ENCODE assay signal across 9 cellular contexts in the genomic region with DNA sequence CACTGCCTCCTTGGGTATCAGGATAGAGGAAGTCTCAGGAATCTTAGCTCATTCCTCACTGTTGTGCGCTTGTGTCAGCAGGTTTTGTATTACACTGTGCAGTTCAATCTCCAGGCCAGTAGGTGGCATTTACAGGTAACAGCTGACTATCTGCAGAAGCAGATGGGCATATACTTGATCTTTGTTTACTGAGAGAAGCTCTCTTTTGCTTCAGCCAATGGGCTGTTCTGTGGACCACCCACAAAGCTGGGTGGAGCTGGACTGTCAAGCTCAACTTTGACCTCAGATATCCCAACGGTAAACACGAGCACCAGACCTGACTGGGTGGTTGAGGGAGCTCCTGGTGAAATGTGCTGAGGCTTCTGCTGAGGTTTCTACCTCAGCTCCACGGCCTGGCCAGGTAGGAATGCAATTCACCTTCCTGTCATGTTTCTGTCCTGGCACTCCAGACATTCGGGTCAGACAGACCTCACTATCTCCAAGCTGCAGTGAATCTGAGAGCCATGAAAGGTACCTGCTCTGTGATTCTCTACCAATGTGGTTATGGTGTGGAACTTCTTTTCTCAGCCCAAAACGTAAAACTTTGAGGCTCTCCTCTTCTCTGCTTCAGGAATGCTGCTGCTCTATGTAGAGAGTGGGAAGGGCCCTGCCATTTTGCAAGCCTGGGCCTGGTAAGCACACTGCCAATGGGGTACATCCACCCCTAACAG.
DNase-seq lines count a peak whose midpoint lies in the region; ATAC-seq, FAIRE-seq and TF ChIP-seq lines count a peak whose summit lies in the region.
"Had no signal": no experiment of that assay in that cellular context is flagged by ENCODE, and none has a peak within 500 bp of the region (broad histone marks: within the 10 kb centered on the region; RNA-seq: fewer than 3 reads in every experiment).

No MANE protein-coding gene starts in this region.

- H3K36me3 ChIP-seq in PC-9 (ENCODE audit: low read depth) (0 out of 2 replicates have a peak, but pooled peaks cover 8% of the 10 kb centered on the region), H1 (ENCODE audit: control insufficient read depth in 2 of 4, insufficient read depth in 4 of 4, low read length in 3 of 4) (no peaks in the 10 kb centered on the region; a peak in 1 of 8 replicates)

- no peak overlapping the region for H2AFZ ChIP-seq in PC-9
- H2AFZ ChIP-seq in H1 (ENCODE audit: low read length), result 0 out of 2 replicates have a peak overlapping the region, but pooled peaks have one; percentile 52

- H3K56ac ChIP-seq in H1 (replicated peaks; ENCODE audit: insufficient read length, low read depth, low read length), result no peak overlapping the region

- H2BK15ac ChIP-seq in H1 (ENCODE audit: low read length), result no peak overlapping the region

- peak; percentile 94 for ATAC-seq in GM19438 (IDR thresholded peaks at IDR 0.05; ENCODE audit: low read depth, unreplicated experiment)
- ATAC-seq in HG03354 (IDR thresholded peaks at IDR 0.05; ENCODE audit: poor library complexity, severe bottlenecking, unreplicated experiment), result peak; percentile 97

- no peaks in the 10 kb centered on the region for H3K79me1 ChIP-seq in H1 (ENCODE audit: low read depth, low read length)

- no peak overlapping the region for H3K14ac ChIP-seq in H1 (ENCODE audit: insufficient read length)

- WGBS in H1 (ENCODE audit: extremely low coverage in 1 of 2, insufficient coverage in 1 of 2, insufficient read length in 1 of 2, insufficient replicate concordance in 2 of 2, low coverage in 1 of 2, low lambda C conversion rate in 2 of 2, missing lambda C conversion rate in 1 of 2), 2 experiments, result 82% methylated on average over 6 of the region's 6 CpGs; no CpG with 5 or more reads in 1 of the 2 experiments

- no peak overlapping the region for H2BK12ac ChIP-seq in H1 (ENCODE audit: low read depth, low read length)

- no peak overlapping the region for H3K4me3 ChIP-seq in PC-9
- no peak overlapping the region for H3K4me3 ChIP-seq in H1 (ENCODE audit: extremely low read depth in 1 of 4, insufficient read depth in 2 of 4, low read depth in 3 of 4, low read length in 4 of 4)

- H3K4me1 ChIP-seq in PC-9 (replicated peaks; ENCODE audit: insufficient read depth) (no peaks in the 10 kb centered on the region), H1 (replicated peaks in 1 of 4; ENCODE audit: control insufficient read depth in 3 of 4, insufficient read depth in 4 of 4, low read length in 3 of 4) (no peaks in the 10 kb centered on the region; a peak in 2 of 7 replicates)

- H2BK5ac ChIP-seq in H1 (ENCODE audit: low read depth, low read length), result peak overlapping the region; percentile 32; the same call in 1 of the 2 replicates

- no peaks in the 10 kb centered on the region for H4K20me1 ChIP-seq in PC-9 (ENCODE audit: insufficient read depth)
- H4K20me1 ChIP-seq in H1 (replicated peaks in 1 of 2; ENCODE audit: control insufficient read depth in 1 of 2, insufficient read depth in 2 of 2, low read length in 2 of 2), result no peaks in the 10 kb centered on the region

- H3K9me2 ChIP-seq in PC-9 (ENCODE audit: insufficient read depth), result no peaks in the 10 kb centered on the region

- H2BK20ac ChIP-seq in H1 (ENCODE audit: low read length), result no peak overlapping the region

- 0 out of 2 replicates have a peak overlapping the region, but pooled peaks have one; percentile 39 for H2AK5ac ChIP-seq in H1 (ENCODE audit: low read depth, low read length)

- BruUV-seq in PC-9 (replicated peaks; lab: Mats Ljungman, UMichigan), result TSS peak; percentile 60

- peaks cover 20% of the 10 kb centered on the region for H3K27me3 Mint-ChIP-seq in activated T-helper 2 cell treated with anti-CD3 and anti-CD28 coated beads, Interferon-gamma antibody, Interleukin-2, Interleukin-4, amounts not matched to agents 10 μg/mL and 5 μg/mL and 100 μg/mL, durations not matched to agents 14 hours and 24 hours and 36 hours (ENCODE audit: low read depth)

- no peaks in the 10 kb centered on the region for H3K9me3 Mint-ChIP-seq in activated T-helper 2 cell treated with anti-CD3 and anti-CD28 coated beads, Interferon-gamma antibody, Interleukin-2, Interleukin-4, amounts not matched to agents 10 μg/mL and 5 μg/mL and 100 μg/mL, durations not matched to agents 14 hours and 24 hours and 36 hours
- H3K9me3 Mint-ChIP-seq: activated naive CD8-positive, alpha-beta T cell treated with anti-CD3 and anti-CD28 coated beads, Interleukin-2, amount 10 ng/mL, durations not matched to agents 7 days and 5 days had no signal

- no peak overlapping the region for H4K8ac ChIP-seq in H1 (ENCODE audit: extremely low read depth, insufficient read depth, low read length)

- peak; percentile 93 for FAIRE-seq in H1 (lab: Jason Lieb, UNC)

- peak; percentile 71 to 73 for TF ChIP-seq RAD21 in H1 (IDR thresholded peaks at IDR 0.05 in 1 of 2, conservative IDR thresholded peaks at IDR 0.05 in 1 of 2; ENCODE audit: low read depth in 2 of 2, low read length in 2 of 2)

- H3K9ac ChIP-seq in H1 (replicated peaks in 1 of 4; ENCODE audit: extremely low read depth in 1 of 4, low read depth in 3 of 4, low read length in 3 of 4), result no peak overlapping the region

- no peak overlapping the region for H3K23ac ChIP-seq in H1 (ENCODE audit: insufficient read length)

- no peak overlapping the region for H4K91ac ChIP-seq in H1 (replicated peaks; ENCODE audit: insufficient read length, low read length)

- DNase-seq in GDM1 (lab: John Stamatoyannopoulos, UW) (peak; percentile 13), PC-9 (peak in 1 of 2 experiments; percentile 70), H1 (ENCODE audit: low read depth in 1 of 2, low spot score in 2 of 2) (peak; percentile 33 to 49), myocyte (ENCODE audit: low read depth) (peak; percentile 24), DMS79 (lab: John Stamatoyannopoulos, UW) (no peak)
- no peak for DNase-seq in activated T-helper 2 cell treated with anti-CD3 and anti-CD28 coated beads, Interferon-gamma antibody, Interleukin-2, Interleukin-4, amounts not matched to agents 10 μg/mL and 5 μg/mL and 100 μg/mL, durations not matched to agents 14 hours and 24 hours and 36 hours (ENCODE audit: low spot score)
- DNase-seq: activated naive CD8-positive, alpha-beta T cell treated with anti-CD3 and anti-CD28 coated beads, Interleukin-2, amount 10 ng/mL, durations not matched to agents 7 days and 5 days had no signal

- TF ChIP-seq CTCF in PC-9 (conservative IDR thresholded peaks at IDR 0.05) (peak; percentile 59), H1 (IDR thresholded peaks at IDR 0.05; ENCODE audit: control extremely low read depth in 1 of 3, insufficient read depth in 1 of 3, low read depth in 1 of 3, low read length in 3 of 3) (peak in 2 of 3 experiments; percentile 47 to 89; a peak in 3 of 4 replicates)

- H3K27ac ChIP-seq in PC-9 (no peak overlapping the region), H1 (ENCODE audit: low read depth, low read length) (no peak overlapping the region)

- no peak for TF ChIP-seq POLR2A in H1 (IDR thresholded peaks at IDR 0.05; ENCODE audit: control extremely low read depth in 1 of 2, low read depth in 2 of 2, low read length in 2 of 2)

- H3K27me3 ChIP-seq in PC-9 (ENCODE audit: insufficient read depth, low read depth) (no peaks in the 10 kb centered on the region), H1 (replicated peaks in 1 of 4; ENCODE audit: control insufficient read depth in 3 of 4, extremely low read depth in 1 of 4, insufficient read depth in 3 of 4, low read length in 3 of 4) (no peaks in the 10 kb centered on the region)

- H3K79me2 ChIP-seq in PC-9 (ENCODE audit: low read depth) (no peaks in the 10 kb centered on the region), H1 (ENCODE audit: control insufficient read depth in 1 of 2, insufficient read depth in 2 of 2, low read length in 2 of 2) (no peaks in the 10 kb centered on the region)

- intact Hi-C loops in PC-9 (cut with micrococcal nuclease; ENCODE audit: unreplicated experiment), result loop anchor here (1.0 to 5.0 kb wide), 11 partner anchors 43 to 810 kb away; a partner anchor contains a TSS
- intact Hi-C loops in activated T-helper 2 cell treated with anti-CD3 and anti-CD28 coated beads, Interferon-gamma antibody, Interleukin-2, Interleukin-4, amounts not matched to agents 10 μg/mL and 5 μg/mL and 100 μg/mL, durations not matched to agents 14 hours and 24 hours and 36 hours (cut with micrococcal nuclease), result loop anchor here (1.0 kb wide), 1 partner anchor 810 kb away; a partner anchor contains a TSS

- H3K36me3 Mint-ChIP-seq in activated T-helper 2 cell treated with anti-CD3 and anti-CD28 coated beads, Interferon-gamma antibody, Interleukin-2, Interleukin-4, amounts not matched to agents 10 μg/mL and 5 μg/mL and 100 μg/mL, durations not matched to agents 14 hours and 24 hours and 36 hours (ENCODE audit: low read depth), result no peaks in the 10 kb centered on the region
- H3K36me3 Mint-ChIP-seq: activated naive CD8-positive, alpha-beta T cell treated with anti-CD3 and anti-CD28 coated beads, Interleukin-2, amount 10 ng/mL, durations not matched to agents 7 days and 5 days had no signal

- H3K4ac ChIP-seq in H1 (replicated peaks; ENCODE audit: insufficient read length, low read depth, low read length), result no peak overlapping the region

- no peaks in the 10 kb centered on the region for H3K4me1 Mint-ChIP-seq in activated T-helper 2 cell treated with anti-CD3 and anti-CD28 coated beads, Interferon-gamma antibody, Interleukin-2, Interleukin-4, amounts not matched to agents 10 μg/mL and 5 μg/mL and 100 μg/mL, durations not matched to agents 14 hours and 24 hours and 36 hours (ENCODE audit: low read depth)
- H3K4me1 Mint-ChIP-seq: activated naive CD8-positive, alpha-beta T cell treated with anti-CD3 and anti-CD28 coated beads, Interleukin-2, amount 10 ng/mL, durations not matched to agents 7 days and 5 days had no signal

- H3F3A ChIP-seq in PC-9 (ENCODE audit: insufficient read depth, low read depth), result no peaks in the 10 kb centered on the region

- H3K4me2 ChIP-seq in PC-9, result no peak overlapping the region
- H3K4me2 ChIP-seq in H1 (ENCODE audit: insufficient read depth in 1 of 2, low read depth in 2 of 2, low read length in 2 of 2), result no peak overlapping the region

- POLR2A ChIA-PET in PC-9 (lab: Charles Lee; ENCODE audit: unreplicated experiment), result interaction anchor here (0.6 to 1.2 kb wide), 8 partner anchors 49 to 810 kb away, joined by 3 to 7 read pairs (median 4); no protein-coding TSS in a partner anchor
- POLR2A ChIA-PET in H1 (lab: Charles Lee; ENCODE audit: partially characterized antibody), result no interaction called here

- H4K5ac ChIP-seq in H1 (ENCODE audit: insufficient read length, low read depth, low read length), result no peak overlapping the region

- CTCF ChIA-PET in PC-9 (lab: Charles Lee), result interaction anchor here (0.6 to 1.9 kb wide), 19 partner anchors 20 to 811 kb away, joined by 3 to 26 read pairs (median 4); a partner anchor contains a TSS
- CTCF ChIA-PET in H1 (lab: Charles Lee; ENCODE audit: partially characterized antibody), result interaction anchor here (0.5 to 4.3 kb wide), 83 partner anchors 8 to 1235 kb away, joined by 3 to 28 read pairs (median 4); no protein-coding TSS in a partner anchor

- no peak for TF ChIP-seq EP300 in H1 (IDR thresholded peaks at IDR 0.05; ENCODE audit: borderline replicate concordance in 1 of 2, low read depth in 2 of 2, low read length in 2 of 2)

- H3K4me3 Mint-ChIP-seq in activated T-helper 2 cell treated with anti-CD3 and anti-CD28 coated beads, Interferon-gamma antibody, Interleukin-2, Interleukin-4, amounts not matched to agents 10 μg/mL and 5 μg/mL and 100 μg/mL, durations not matched to agents 14 hours and 24 hours and 36 hours (ENCODE audit: low read depth), result no peak overlapping the region
- H3K4me3 Mint-ChIP-seq: activated naive CD8-positive, alpha-beta T cell treated with anti-CD3 and anti-CD28 coated beads, Interleukin-2, amount 10 ng/mL, durations not matched to agents 7 days and 5 days had no signal

- H3K18ac ChIP-seq in H1 (ENCODE audit: extremely low read depth, low read length), result no peak overlapping the region

- no peaks in the 10 kb centered on the region for H3K23me2 ChIP-seq in H1 (ENCODE audit: low read depth, low read length)

- H3K27ac Mint-ChIP-seq in activated T-helper 2 cell treated with anti-CD3 and anti-CD28 coated beads, Interferon-gamma antibody, Interleukin-2, Interleukin-4, amounts not matched to agents 10 μg/mL and 5 μg/mL and 100 μg/mL, durations not matched to agents 14 hours and 24 hours and 36 hours, result no peak overlapping the region
- H3K27ac Mint-ChIP-seq: activated naive CD8-positive, alpha-beta T cell treated with anti-CD3 and anti-CD28 coated beads, Interleukin-2, amount 10 ng/mL, durations not matched to agents 7 days and 5 days had no signal

- H3K9me3 ChIP-seq in PC-9 (ENCODE audit: insufficient read depth, low read depth) (peaks cover 8% of the 10 kb centered on the region), H1 (ENCODE audit: insufficient read depth in 2 of 2, low read depth in 1 of 2, low read length in 1 of 2) (0 out of 4 replicates have a peak, but pooled peaks cover 0 to 3% of the 10 kb centered on the region in 2 experiments)

- no peak overlapping the region for H2BK120ac ChIP-seq in H1 (replicated peaks; ENCODE audit: low read depth, low read length)

Comparison
In these comparisons a context has a peak if more than half of its experiments do, and no peak if none do; other contexts are left out.
1. DNase-seq: peak in GDM1 (single experiment), H1 (2 of 2) and myocyte (single experiment); none in activated T-helper 2 cell treated with anti-CD3 and anti-CD28 coated beads, Interferon-gamma antibody, Interleukin-2, Interleukin-4, amounts not matched to agents 10 μg/mL and 5 μg/mL and 100 μg/mL, durations not matched to agents 14 hours and 24 hours and 36 hours (single experiment) and DMS79 (single experiment).